ENCODE assay signal across 9 cellular contexts in the genomic region with DNA sequence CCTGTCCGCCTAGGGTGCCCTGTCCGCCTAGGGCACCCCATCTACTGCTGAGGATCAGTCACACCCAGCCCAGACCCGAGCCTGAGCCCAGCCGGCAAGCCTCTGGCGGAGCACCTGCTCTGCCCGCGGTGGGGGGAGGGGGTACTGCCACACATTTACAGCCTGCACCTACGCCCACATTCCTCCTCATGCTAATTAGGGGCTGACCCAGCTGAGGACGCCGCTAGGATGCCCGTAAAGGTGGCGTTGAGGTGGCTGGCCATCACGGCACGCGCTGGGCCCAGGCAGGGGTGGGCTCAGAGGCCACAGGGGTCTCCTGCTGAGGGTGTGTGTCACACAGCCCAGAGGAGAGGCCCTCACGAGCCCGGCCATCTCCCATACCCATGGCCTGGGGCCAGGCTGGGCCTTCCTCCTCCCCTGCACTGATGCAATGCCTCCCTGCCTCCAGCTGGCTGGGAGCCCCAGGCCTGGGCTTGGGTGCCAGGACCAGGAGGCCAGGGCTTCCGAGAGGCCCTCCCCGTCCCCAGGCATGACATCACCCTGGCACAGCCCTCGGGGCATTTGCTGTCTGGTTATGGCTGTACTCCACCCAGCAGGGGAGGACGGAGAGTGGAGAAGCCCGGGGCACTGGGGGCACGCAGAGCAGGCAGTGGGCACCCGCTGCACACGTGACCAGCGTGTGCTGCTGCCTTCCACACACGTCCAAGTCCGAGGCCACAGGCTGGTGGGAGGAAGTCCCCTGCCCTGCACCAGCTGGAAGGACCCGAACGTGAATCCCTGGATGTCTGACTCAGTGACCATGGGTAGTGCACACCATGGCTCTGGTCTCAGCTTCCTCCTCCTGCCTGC. TPM values are rescaled to one million over a fixed set of nuclear protein-coding genes. Genes with fewer than 3 reads are reported as not detected.
DNase-seq lines count a peak whose midpoint lies in the region; ATAC-seq and TF ChIP-seq lines count a peak whose summit lies in the region.
"Had no signal": no experiment of that assay in that cellular context is flagged by ENCODE, and none has a peak within 500 bp of the region (broad histone marks: within the 10 kb centered on the region; RNA-seq: fewer than 3 reads in every experiment).

No MANE protein-coding gene starts in this region.

- intact Hi-C loops in left colon (cut with DNase I, micrococcal nuclease): no loop called here

- peaks cover 7% of the 10 kb centered on the region for H3K36me3 ChIP-seq in suprapubic skin

- DNase-seq in A172 (ENCODE audit: low spot score) (peak; percentile 96), LNCaP clone FGC (ENCODE audit: low read depth) (peak; percentile 94), cardiac fibroblast (ENCODE audit: low read depth in 2 of 2) (peak; percentile 38 to 90), left colon (peak; percentile 90 to 96), suprapubic skin (ENCODE audit: low spot score in 2 of 2) (peak; percentile 92 to 93), erythroblast (lab: John Stamatoyannopoulos, UW) (no peak)
- DNase-seq in activated CD8-positive, alpha-beta memory T cell treated with anti-CD3 and anti-CD28 coated beads for 24 hours: no peak
- no peak for DNase-seq in effector CD8-positive, alpha-beta T cell (lab: John Stamatoyannopoulos, UW)

- no peaks in the 10 kb centered on the region for H3K9me3 ChIP-seq in suprapubic skin

- TF ChIP-seq POLR2A in suprapubic skin (IDR thresholded peaks at IDR 0.05): no peak
- no peak for TF ChIP-seq POLR2A in erythroblast (IDR thresholded peaks at IDR 0.05; ENCODE audit: low read length)

- H3K27me3 ChIP-seq in suprapubic skin: peaks cover 1% of the 10 kb centered on the region

- WGBS in suprapubic skin: 49% methylated on average over 7 of the region's 30 CpGs

- TF ChIP-seq CTCF in LNCaP clone FGC (IDR thresholded peaks at IDR 0.05; ENCODE audit: control insufficient read depth, extremely low read depth, insufficient read depth) (no peak), cardiac fibroblast (IDR thresholded peaks at IDR 0.05; ENCODE audit: low read depth, low read length) (no peak), suprapubic skin (IDR thresholded peaks at IDR 0.05) (no peak)

- H3K27ac ChIP-seq in suprapubic skin: peak overlapping the region; percentile 72

- no peak for TF ChIP-seq EP300 in suprapubic skin (IDR thresholded peaks at IDR 0.05)

- H3K4me1 ChIP-seq in suprapubic skin: peaks cover 29% of the 10 kb centered on the region

- peak; percentile 76 for ATAC-seq in left colon

- H3K4me3 ChIP-seq in LNCaP clone FGC (ENCODE audit: low read depth, low read length) (peak overlapping the region; percentile 51), cardiac fibroblast (replicated peaks in 1 of 2; ENCODE audit: low read depth in 2 of 2, low read length in 2 of 2) (no peak overlapping the region), suprapubic skin (no peak overlapping the region)
- H3K4me3 ChIP-seq: skin epidermis had no signal

RNA-seq across cellular contexts. Expression of a gene that starts 12.7 kb away (rescaled TPM):
- 2.9 and 5.1 TPM in 2 replicates for total RNA-seq in A172 (2014; rRNA removed; shearing (Covaris generic))
- total RNA-seq in left colon (10 to 100 TPM; 27.2 to 45.0 TPM), suprapubic skin (1 to 10 TPM; 1.9 to 4.8 (median 3.0) TPM)

RNA-seq across cellular contexts. Expression of a gene that starts 25.8 kb away (rescaled TPM):
- not detected in 2 replicates for total RNA-seq in A172 (2014; rRNA removed; shearing (Covaris generic))
- total RNA-seq in left colon: not detected
- 1 to 10 TPM in 2 of 4 donors, not detected in 2; 1.0 to 1.2 TPM for total RNA-seq in suprapubic skin

RNA-seq across cellular contexts. Expression of a gene that starts 38.8 kb away (rescaled TPM):
- not detected in 2 replicates for total RNA-seq in A172 (2014; rRNA removed; shearing (Covaris generic))
- total RNA-seq in left colon (not detected), suprapubic skin (10 to 100 TPM in 1 of 4 donors, 1 to 10 TPM in 2, not detected in 1; 1.7 to 12.0 (median 4.6) TPM)

RNA-seq across cellular contexts. Expression of a gene that starts 48.9 kb away (rescaled TPM):
- total RNA-seq in A172 (2014; rRNA removed; shearing (Covaris generic)): not detected in 2 replicates
- total RNA-seq in left colon (not detected), suprapubic skin (10 to 100 TPM in 1 of 4 donors, 1 to 10 TPM in 2, not detected in 1; 3.7 to 14.9 (median 4.4) TPM)

Comparison
In these comparisons a context has a peak if more than half of its experiments do, and no peak if none do; other contexts are left out.
1. DNase-seq: peak in A172 (single experiment), LNCaP clone FGC (single experiment), cardiac fibroblast (2 of 2), left colon (2 of 2) and suprapubic skin (2 of 2); none in erythroblast (0 of 2), activated CD8-positive, alpha-beta memory T cell treated with anti-CD3 and anti-CD28 coated beads for 24 hours (single experiment) and effector CD8-positive, alpha-beta T cell (single experiment).